In the genomic region with DNA sequence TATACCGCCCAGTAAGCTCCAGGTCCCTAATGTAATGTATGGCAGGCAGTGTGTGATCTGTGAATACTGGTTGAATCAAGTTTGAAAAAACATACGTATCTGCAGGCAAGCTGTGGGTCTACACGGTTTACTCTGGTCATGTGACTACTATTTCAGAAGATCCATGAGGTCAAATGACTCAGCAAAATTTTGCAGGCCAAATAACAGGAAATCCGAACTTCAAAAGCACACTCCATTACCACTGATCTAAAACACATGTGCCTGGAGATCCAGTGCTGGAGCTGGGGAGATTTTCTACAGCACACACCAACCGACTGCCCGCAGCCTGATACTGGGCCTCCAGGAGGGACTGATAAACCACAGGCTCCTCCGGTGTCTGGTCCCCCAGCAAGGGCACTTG, we compare ENCODE assay signal across 9 cellular contexts.
DNase-seq lines count a peak whose midpoint lies in the region; ATAC-seq and TF ChIP-seq lines count a peak whose summit lies in the region.
"Had no signal": no experiment of that assay in that cellular context is flagged by ENCODE, and none has a peak within 500 bp of the region (broad histone marks: within the 10 kb centered on the region; RNA-seq: fewer than 3 reads in every experiment).

No MANE protein-coding gene starts in this region.

- POLR2A ChIA-PET in PC-3 (lab: Charles Lee; ENCODE audit: unreplicated experiment) = no interaction called here

- H3K4me1 ChIP-seq in PC-3 (ENCODE audit: insufficient read depth, low read length) = no peaks in the 10 kb centered on the region
- H3K4me1 ChIP-seq in fibroblast of lung (ENCODE audit: control insufficient read depth, extremely low read depth, insufficient read depth, low read length) = peaks cover 27% of the 10 kb centered on the region
- H3K4me1 ChIP-seq in ovary (ENCODE audit: insufficient read depth) = peaks cover 20% of the 10 kb centered on the region
- H3K4me1 ChIP-seq: prostate gland had no signal

- H3K36me3 ChIP-seq in PC-3 (ENCODE audit: low read depth, low read length) (no peaks in the 10 kb centered on the region), fibroblast of lung (ENCODE audit: control insufficient read depth, insufficient read depth, low read length) (no peaks in the 10 kb centered on the region), ovary (no peaks in the 10 kb centered on the region)
- H3K36me3 ChIP-seq: prostate gland had no signal

- no peaks in the 10 kb centered on the region for H3F3A ChIP-seq in PC-3 (ENCODE audit: low read length, unreplicated experiment)

- H3K9me3 Mint-ChIP-seq in immature natural killer cell = no peaks in the 10 kb centered on the region

- H3K9ac ChIP-seq in PC-3 (ENCODE audit: low read length) (no peak overlapping the region), fibroblast of lung (ENCODE audit: insufficient read depth, low read length) (no peak overlapping the region)

- H3K27me3 ChIP-seq in PC-3 (ENCODE audit: low read length) (no peaks in the 10 kb centered on the region), fibroblast of lung (ENCODE audit: control insufficient read depth, insufficient read depth, low read length) (no peaks in the 10 kb centered on the region), ovary (no peaks in the 10 kb centered on the region)

- no peak overlapping the region for H3K27ac Mint-ChIP-seq in immature natural killer cell

- no TSS peak for BruUV-seq in PC-3 (replicated peaks; lab: Mats Ljungman, UMichigan)

- H2AFZ ChIP-seq in PC-3 (ENCODE audit: low read length) (peak overlapping the region; percentile 28; the same call in 1 of the 2 replicates), fibroblast of lung (ENCODE audit: low read length) (no peak overlapping the region)

- ATAC-seq in PC-3 = no peak
- no peak for ATAC-seq in GM18519 (IDR thresholded peaks at IDR 0.05; ENCODE audit: low FRiP score, unreplicated experiment)
- no peak for ATAC-seq in HG02759 (IDR thresholded peaks at IDR 0.05; ENCODE audit: unreplicated experiment)

- CTCF ChIA-PET in PC-3 (lab: Charles Lee) = no interaction called here

- TF ChIP-seq CTCF in PC-3 (conservative IDR thresholded peaks at IDR 0.05; ENCODE audit: low read depth, low read length) (no peak), fibroblast of lung (conservative IDR thresholded peaks at IDR 0.05 in 1 of 2, IDR thresholded peaks at IDR 0.05 in 1 of 2; ENCODE audit: low read depth in 1 of 2, low read length in 2 of 2) (no peak), ovary (IDR thresholded peaks at IDR 0.05) (no peak)

- no peak for TF ChIP-seq POLR2A in ovary (IDR thresholded peaks at IDR 0.05)

- H3K79me2 ChIP-seq in PC-3 (ENCODE audit: low read length) (no peaks in the 10 kb centered on the region), fibroblast of lung (ENCODE audit: control insufficient read depth, insufficient read depth, low read length) (no peaks in the 10 kb centered on the region)

- no peak overlapping the region for H3K4me3 Mint-ChIP-seq in immature natural killer cell

- peak; percentile 69 for DNase-seq in ELR (ENCODE audit: low read depth)
- DNase-seq in PC-3 = no peak
- peak; percentile 97 to 98 for DNase-seq in fibroblast of lung (ENCODE audit: low read depth in 2 of 2)
- DNase-seq in ovary = peak; percentile 53 to 74 (median 61)
- no peak for DNase-seq in immature natural killer cell
- DNase-seq in D341Med (ENCODE audit: low spot score) = no peak

- H4K20me1 ChIP-seq in PC-3 (ENCODE audit: low read length) (no peaks in the 10 kb centered on the region), fibroblast of lung (ENCODE audit: control insufficient read depth, extremely low read depth, insufficient read depth, low read length) (no peaks in the 10 kb centered on the region)

- H3K9me3 ChIP-seq in PC-3 (ENCODE audit: low read length) (no peaks in the 10 kb centered on the region), fibroblast of lung (ENCODE audit: control insufficient read depth, insufficient read depth, low read depth, low read length) (no peaks in the 10 kb centered on the region), ovary (no peaks in the 10 kb centered on the region)
- H3K9me3 ChIP-seq: prostate gland had no signal

- H3K4me3 ChIP-seq in PC-3 (ENCODE audit: low read length) (no peak overlapping the region), fibroblast of lung (replicated peaks in 1 of 4; ENCODE audit: control extremely low read depth in 1 of 4, insufficient read depth in 1 of 4, low read depth in 3 of 4, low read length in 4 of 4) (no peak overlapping the region), ovary (no peak overlapping the region)
- H3K4me3 ChIP-seq: prostate gland had no signal

- H3K9me2 ChIP-seq in PC-3 (replicated peaks; ENCODE audit: low read length) = no peaks in the 10 kb centered on the region

- WGBS in ovary, 3 donors = 18 to 28% (median 27%) methylated on average over 7 of the region's 7 CpGs

- intact Hi-C loops in PC-3 (cut with micrococcal nuclease) (no loop called here), ovary (cut with DNase I) (no loop called here)

- no peaks in the 10 kb centered on the region for H3K4me1 Mint-ChIP-seq in immature natural killer cell

- H3K4me2 ChIP-seq in PC-3 (ENCODE audit: low read length) (no peak overlapping the region), fibroblast of lung (ENCODE audit: extremely low read depth, insufficient read depth, low read length) (peak overlapping the region; percentile 5)

- H3K36me3 Mint-ChIP-seq in immature natural killer cell = no peaks in the 10 kb centered on the region

- TF ChIP-seq EP300 in ovary (IDR thresholded peaks at IDR 0.05) = no peak

- H3K27ac ChIP-seq in PC-3 (ENCODE audit: low read length) (no peak overlapping the region), fibroblast of lung (ENCODE audit: insufficient read depth, low read length) (peak overlapping the region; percentile 59), ovary (peak overlapping the region in 1 of 2 donors; percentile 64)
- H3K27ac ChIP-seq: prostate gland had no signal

- peaks cover 1 to 6% (median 1%) of the 10 kb centered on the region in 3 donors for H3K27me3 Mint-ChIP-seq in immature natural killer cell (ENCODE audit: low read depth in 3 of 3)

Comparison
In these comparisons a context has a peak if more than half of its experiments do, and no peak if none do; other contexts are left out.
1. DNase-seq: peak in ELR (single experiment), fibroblast of lung (2 of 2) and ovary (5 of 5); none in PC-3 (single experiment), immature natural killer cell (0 of 3) and D341Med (single experiment).